1 cellular context compared by ENCODE assay signal in genomic region chr9:75464726-75465125, GRCh38.
TF ChIP-seq lines count a peak whose summit lies in the region.

No MANE protein-coding gene starts in this region.

TF ChIP-seq in GM23338, 12 proteins besides CTCF, POLR2A, EP300 and RAD21 (continued from another document):
- TF ChIP-seq ZNF462 (CRISPR knock-in tag; IDR thresholded peaks at IDR 0.05) (no peak), REST (IDR thresholded peaks at IDR 0.05; ENCODE audit: unreplicated experiment) (no peak), ZNF331 (CRISPR knock-in tag; IDR thresholded peaks at IDR 0.05; ENCODE audit: low read depth) (no peak), ETS1 (IDR thresholded peaks at IDR 0.05) (no peak), CREB1 (CRISPR knock-in tag; IDR thresholded peaks at IDR 0.05; ENCODE audit: low read depth) (no peak), NANOG (IDR thresholded peaks at IDR 0.05; ENCODE audit: borderline replicate concordance) (no peak), EZH2phosphoT487 (IDR thresholded peaks at IDR 0.05; ENCODE audit: unreplicated experiment) (no peak), EZH2 (IDR thresholded peaks at IDR 0.05; ENCODE audit: low read depth, unreplicated experiment) (no peak), STAT1 (IDR thresholded peaks at IDR 0.05; ENCODE audit: unreplicated experiment) (no peak), POLR2AphosphoS5 (IDR thresholded peaks at IDR 0.05; ENCODE audit: low read depth) (no peak)
TF ChIP-seq in GM23338: peak in this region for 0.
